Comparison of ENCODE assay signal across 25 cellular contexts in genomic region chr16:87421369-87421912, GRCh38.
"Had no signal": no experiment of that assay in that cellular context is flagged by ENCODE, and none has a peak within 500 bp of the region (broad histone marks: within the 10 kb centered on the region; RNA-seq: fewer than 3 reads in every experiment).

No MANE protein-coding gene starts in this region.

- ATAC-seq: activated CD4-positive, alpha-beta T cell treated with anti-CD3 and anti-CD28 coated beads for 36 hours; activated CD8-positive, alpha-beta memory T cell treated with anti-CD3 and anti-CD28 coated beads, Interleukin-2, amount 10 ng/mL, durations not matched to agents 7 days and 5 days; body of pancreas; PC-3 had no signal

- H3K27ac Mint-ChIP-seq: activated CD4-positive, alpha-beta memory T cell treated with anti-CD3 and anti-CD28 coated beads for 36 hours; activated CD4-positive, alpha-beta T cell treated with anti-CD3 and anti-CD28 coated beads for 36 hours; activated CD8-positive, alpha-beta memory T cell treated with anti-CD3 and anti-CD28 coated beads, Interleukin-2, amount 10 ng/mL, durations not matched to agents 7 days and 5 days; activated naive CD4-positive, alpha-beta T cell treated with anti-CD3 and anti-CD28 coated beads, Interleukin-2, amount 50 U/mL, for 24 hours; activated naive CD8-positive, alpha-beta T cell treated with anti-CD3 and anti-CD28 coated beads, Interleukin-2, amount 10 ng/mL, durations not matched to agents 7 days and 5 days; activated T-helper 2 cell treated with anti-CD3 and anti-CD28 coated beads, Interferon-gamma antibody, Interleukin-2, Interleukin-4, amounts not matched to agents 10 μg/mL and 5 μg/mL and 100 μg/mL, durations not matched to agents 14 hours and 24 hours and 36 hours; T-helper 2 cell treated with Interferon-gamma antibody and Interleukin-4, amounts not matched to agents 5 μg/mL and 100 μg/mL, for 36 hours had no signal

- H3K27me3 Mint-ChIP-seq: activated CD4-positive, alpha-beta memory T cell treated with anti-CD3 and anti-CD28 coated beads for 36 hours; activated CD4-positive, alpha-beta T cell treated with anti-CD3 and anti-CD28 coated beads for 36 hours; activated CD8-positive, alpha-beta memory T cell treated with anti-CD3 and anti-CD28 coated beads, Interleukin-2, amount 10 ng/mL, durations not matched to agents 7 days and 5 days; activated naive CD4-positive, alpha-beta T cell treated with anti-CD3 and anti-CD28 coated beads, Interleukin-2, amount 50 U/mL, for 24 hours; activated naive CD8-positive, alpha-beta T cell treated with anti-CD3 and anti-CD28 coated beads, Interleukin-2, amount 10 ng/mL, durations not matched to agents 7 days and 5 days had no signal

- H3K4me3 Mint-ChIP-seq: activated CD4-positive, alpha-beta memory T cell treated with anti-CD3 and anti-CD28 coated beads for 36 hours; activated CD4-positive, alpha-beta T cell treated with anti-CD3 and anti-CD28 coated beads for 36 hours; activated CD8-positive, alpha-beta memory T cell treated with anti-CD3 and anti-CD28 coated beads, Interleukin-2, amount 10 ng/mL, durations not matched to agents 7 days and 5 days; activated naive CD4-positive, alpha-beta T cell treated with anti-CD3 and anti-CD28 coated beads, Interleukin-2, amount 50 U/mL, for 24 hours; activated naive CD8-positive, alpha-beta T cell treated with anti-CD3 and anti-CD28 coated beads, Interleukin-2, amount 10 ng/mL, durations not matched to agents 7 days and 5 days; T-helper 2 cell treated with Interferon-gamma antibody and Interleukin-4, amounts not matched to agents 5 μg/mL and 100 μg/mL, for 36 hours had no signal

- H3K4me1 Mint-ChIP-seq: activated CD4-positive, alpha-beta T cell treated with anti-CD3 and anti-CD28 coated beads for 36 hours; activated CD8-positive, alpha-beta memory T cell treated with anti-CD3 and anti-CD28 coated beads, Interleukin-2, amount 10 ng/mL, durations not matched to agents 7 days and 5 days; activated naive CD8-positive, alpha-beta T cell treated with anti-CD3 and anti-CD28 coated beads, Interleukin-2, amount 10 ng/mL, durations not matched to agents 7 days and 5 days had no signal

- H3K9me3 Mint-ChIP-seq: activated CD4-positive, alpha-beta memory T cell treated with anti-CD3 and anti-CD28 coated beads for 36 hours; activated naive CD4-positive, alpha-beta T cell treated with anti-CD3 and anti-CD28 coated beads, Interleukin-2, amount 50 U/mL, for 24 hours; activated naive CD8-positive, alpha-beta T cell treated with anti-CD3 and anti-CD28 coated beads, Interleukin-2, amount 10 ng/mL, durations not matched to agents 7 days and 5 days; activated T-helper 2 cell treated with anti-CD3 and anti-CD28 coated beads, Interferon-gamma antibody, Interleukin-2, Interleukin-4, amounts not matched to agents 10 μg/mL and 5 μg/mL and 100 μg/mL, durations not matched to agents 14 hours and 24 hours and 36 hours; T-helper 2 cell treated with Interferon-gamma antibody and Interleukin-4, amounts not matched to agents 5 μg/mL and 100 μg/mL, for 36 hours had no signal

- H3K36me3 Mint-ChIP-seq: activated CD8-positive, alpha-beta memory T cell treated with anti-CD3 and anti-CD28 coated beads, Interleukin-2, amount 10 ng/mL, durations not matched to agents 7 days and 5 days had no signal

- DNase-seq: activated CD4-positive, alpha-beta memory T cell treated with anti-CD3 and anti-CD28 coated beads for 36 hours; activated CD4-positive, alpha-beta T cell treated with anti-CD3 and anti-CD28 coated beads for 36 hours; activated CD4-positive, alpha-beta T cell treated with anti-CD3 and anti-CD28 coated beads, Interleukin-2, amount 50 U/mL, for 1 hour; activated CD8-positive, alpha-beta memory T cell treated with anti-CD3 and anti-CD28 coated beads, Interleukin-2, amount 10 ng/mL, durations not matched to agents 7 days and 5 days; activated gamma-delta T cell; activated naive CD4-positive, alpha-beta T cell treated with Interleukin-2 at 50 U/mL for 16 hours; activated naive CD8-positive, alpha-beta T cell treated with anti-CD3 and anti-CD28 coated beads, Interleukin-2, amount 10 ng/mL, durations not matched to agents 7 days and 5 days; activated T-cell treated with anti-CD3 and anti-CD28 coated beads, Interleukin-2, amount 50 U/mL, for 1 hour; amygdala; body of pancreas; caudate nucleus; cerebellar nuclear complex; NCI-H1105 treated with DMSO at 0.1 percent for 48 hours; NCI-H1436; NCI-H1694 treated with DMSO at 0.1 percent for 48 hours; NCI-H2029; NCI-H345; NCI-H524 treated with DMSO at 0.1 percent for 48 hours; PC-3; Peyer's patch; RPMI8226; SHP77 treated with DMSO at 0.1 percent for 48 hours had no signal
